ENCODE assay signal across 2 cellular contexts in the genomic region with DNA sequence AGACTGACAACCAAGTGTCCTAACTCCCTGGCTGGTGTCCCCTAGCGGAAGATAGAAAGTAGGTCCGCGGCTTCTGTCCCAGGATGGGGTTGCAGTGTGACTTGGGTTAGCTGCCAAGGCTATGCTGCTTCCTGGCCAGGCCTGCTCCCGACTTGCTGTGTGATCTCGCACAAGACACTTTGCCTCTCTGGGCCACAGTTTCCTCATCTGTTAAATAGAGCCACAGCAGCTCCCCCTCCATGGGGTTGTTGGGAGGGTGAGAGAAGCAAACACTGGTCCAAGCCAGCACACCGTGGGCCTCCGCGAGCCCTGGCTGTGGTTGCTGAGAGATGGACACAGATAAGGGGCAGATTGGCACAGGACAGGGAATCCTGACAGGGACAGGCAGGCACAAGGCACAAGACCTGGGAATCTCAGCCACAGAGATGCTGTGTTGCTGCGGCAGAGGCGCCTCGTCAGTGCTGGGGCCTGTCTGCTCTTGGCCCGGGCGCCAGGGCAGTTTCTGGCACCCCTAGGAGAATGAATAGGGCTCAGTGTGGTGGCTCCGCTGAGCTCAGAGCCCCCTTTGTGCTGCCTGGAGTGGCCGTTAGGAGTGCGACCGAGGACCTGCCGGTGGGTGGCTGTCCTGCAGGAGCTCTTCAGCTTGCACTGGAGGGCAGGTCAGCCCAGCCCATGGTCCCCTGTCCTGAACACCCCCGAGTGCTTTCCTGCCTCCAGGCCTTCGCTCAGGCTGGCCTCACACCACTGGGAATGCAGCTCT.
TF ChIP-seq lines count a peak whose summit lies in the region.

No MANE protein-coding gene starts in this region.

TF ChIP-seq in A549, 52 proteins besides CTCF, POLR2A, EP300 and RAD21:
- TF ChIP-seq ZFP36 (IDR thresholded peaks at IDR 0.05; ENCODE audit: borderline replicate concordance, partially characterized antibody): peak; percentile 11
- no peak for TF ChIP-seq BHLHE40 (IDR thresholded peaks at IDR 0.05; ENCODE audit: low read depth, low read length)

TF ChIP-seq in liver, 16 proteins besides CTCF, POLR2A, EP300 and RAD21:
- TF ChIP-seq YY1 (IDR thresholded peaks at IDR 0.05) (no peak), FOXA1 (IDR thresholded peaks at IDR 0.05) (no peak)
TF ChIP-seq in liver: peak in this region for 0.
